ENCODE assay signal across 1 cellular context in genomic region chr11:44564653-44565007, GRCh38.
TF ChIP-seq lines count a peak whose summit lies in the region.

No MANE protein-coding gene starts in this region.

TF ChIP-seq in H1, 55 proteins besides CTCF, POLR2A, EP300 and RAD21 (continued from another document):
- no peak for TF ChIP-seq CHD7 (IDR thresholded peaks at IDR 0.05; ENCODE audit: insufficient replicate concordance, low read length)
